In the genomic region with DNA sequence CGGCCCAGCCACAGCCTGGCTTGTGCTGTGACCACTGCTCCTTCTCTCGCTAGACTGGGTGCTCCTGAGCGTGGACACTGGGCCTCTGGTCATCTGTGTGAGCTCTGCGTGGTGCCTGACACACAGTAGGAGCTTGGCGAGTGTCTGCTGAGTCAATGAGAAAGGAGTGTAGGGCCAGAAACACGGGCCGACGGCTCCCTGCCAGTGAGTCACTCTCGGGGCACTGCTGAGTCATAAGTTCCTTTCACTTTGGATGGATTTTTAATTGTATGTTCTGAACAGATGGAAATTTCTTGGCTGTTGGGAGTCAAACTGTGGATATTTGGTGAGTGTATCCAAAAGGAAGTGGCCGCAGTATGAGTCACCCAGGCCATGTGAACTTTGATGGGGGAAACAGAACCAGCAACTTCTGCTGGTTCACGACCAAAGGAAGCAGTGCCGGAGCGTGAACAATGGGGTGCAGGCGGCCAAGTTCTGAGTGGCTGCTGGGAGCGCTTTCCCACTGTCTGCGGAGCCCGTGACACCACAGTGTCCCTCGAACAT, we compare ENCODE assay signal across 8 cellular contexts. TPM values are rescaled to one million over a fixed set of nuclear protein-coding genes. Genes with fewer than 3 reads are reported as not detected.
A peak's percentile ranks its signal among the peaks of the same experiment; 100 is the strongest.
DNase-seq lines count a peak whose midpoint lies in the region; ATAC-seq and TF ChIP-seq lines count a peak whose summit lies in the region.

No MANE protein-coding gene starts in this region.

- DNase-seq in 8988T (peak; percentile 67), HCT116 (ENCODE audit: low read depth, low spot score) (peak; percentile 94), epithelial cell of esophagus (ENCODE audit: low read depth) (peak; percentile 89), stromal cell of bone marrow (ENCODE audit: low read depth) (peak; percentile 99), NCI-H526 (lab: John Stamatoyannopoulos, UW) (no peak)
- DNase-seq in activated CD4-positive, alpha-beta T cell treated with anti-CD3 and anti-CD28 coated beads, Interleukin-2, amount 10 ng/mL, durations not matched to agents 7 days and 5 days, result peak; percentile 17

- no TSS peak for BruUV-seq in HCT116 (replicated peaks; lab: Mats Ljungman, UMichigan)

- no peak for TF ChIP-seq RAD21 in HCT116 (IDR thresholded peaks at IDR 0.05; ENCODE audit: low read depth)

- POLR2A ChIA-PET in HCT116 (lab: Charles Lee), result no interaction called here
- POLR2A ChIA-PET in activated CD4-positive, alpha-beta T cell treated with anti-CD3 and anti-CD28 coated beads, Interleukin-2, amount 10 ng/mL, durations not matched to agents 7 days and 5 days (lab: Charles Lee), result no interaction called here

- TF ChIP-seq CTCF in HCT116 (IDR thresholded peaks at IDR 0.05 in 2 of 3, conservative IDR thresholded peaks at IDR 0.05 in 1 of 3; ENCODE audit: borderline replicate concordance in 1 of 3, insufficient read depth in 1 of 3, low read depth in 2 of 3, low read length in 2 of 3) (no peak), epithelial cell of esophagus (IDR thresholded peaks at IDR 0.05; ENCODE audit: insufficient read depth, low read depth, low read length, missing control alignments) (no peak)

- ATAC-seq in HCT116, result peak; percentile 68
- ATAC-seq in GM18870 (IDR thresholded peaks at IDR 0.05; ENCODE audit: unreplicated experiment), result no peak

- H3K9me3 ChIP-seq in HCT116 (ENCODE audit: control insufficient read depth in 1 of 2, insufficient read depth in 1 of 2, low read depth in 1 of 2, low read length in 2 of 2) (no peaks in the 10 kb centered on the region), mucosa of stomach (ENCODE audit: control insufficient read depth, low read length) (no peaks in the 10 kb centered on the region)

- peak overlapping the region; percentile 83 for H3K4me2 ChIP-seq in HCT116 (ENCODE audit: low read length)

- no peaks in the 10 kb centered on the region for H3K36me3 Mint-ChIP-seq in activated CD4-positive, alpha-beta T cell treated with anti-CD3 and anti-CD28 coated beads, Interleukin-2, amount 10 ng/mL, durations not matched to agents 7 days and 5 days (ENCODE audit: low read depth)

- no peaks in the 10 kb centered on the region for H3K9me2 ChIP-seq in HCT116 (ENCODE audit: insufficient read depth)

- H3K36me3 ChIP-seq in HCT116 (ENCODE audit: control insufficient read depth in 1 of 2, insufficient read depth in 2 of 2, low read length in 2 of 2) (no peaks in the 10 kb centered on the region), mucosa of stomach (ENCODE audit: control insufficient read depth, insufficient read depth, low read length) (no peaks in the 10 kb centered on the region)

- no peak for TF ChIP-seq POLR2A in HCT116 (IDR thresholded peaks at IDR 0.05; ENCODE audit: borderline replicate concordance, extremely low read depth, insufficient read depth, insufficient read length)

- no peaks in the 10 kb centered on the region for H3K9me3 Mint-ChIP-seq in activated CD4-positive, alpha-beta T cell treated with anti-CD3 and anti-CD28 coated beads, Interleukin-2, amount 10 ng/mL, durations not matched to agents 7 days and 5 days

- RAD21 ChIA-PET in HCT116 (lab: Charles Lee; ENCODE audit: low non-redundant PET in 1 of 2, low total read pairs in 2 of 2, uncharacterized antibody in 2 of 2, unreplicated experiment in 2 of 2), result no interaction called here

- H3K4me3 ChIP-seq in HCT116 (replicated peaks in 1 of 2; ENCODE audit: low read depth in 1 of 2, low read length in 2 of 2) (peak overlapping the region; percentile 23 to 45), epithelial cell of esophagus (ENCODE audit: low read length) (no peak overlapping the region), mucosa of stomach (ENCODE audit: low read length) (no peak overlapping the region)

- CTCF ChIA-PET in HCT116 (lab: Charles Lee), result interaction anchor here (0.7 kb wide), 1 partner anchor 74 kb away, joined by 4 read pairs; no protein-coding TSS in a partner anchor
- CTCF ChIA-PET in activated CD4-positive, alpha-beta T cell treated with anti-CD3 and anti-CD28 coated beads, Interleukin-2, amount 10 ng/mL, durations not matched to agents 7 days and 5 days (lab: Charles Lee), result no interaction called here

- H3K4me3 Mint-ChIP-seq in activated CD4-positive, alpha-beta T cell treated with anti-CD3 and anti-CD28 coated beads, Interleukin-2, amount 10 ng/mL, durations not matched to agents 7 days and 5 days, result no peak overlapping the region

- no peaks in the 10 kb centered on the region for H3K27me3 ChIP-seq in HCT116 (ENCODE audit: insufficient read depth, low read length)
- no peaks in the 10 kb centered on the region for H3K27me3 ChIP-seq in mucosa of stomach (ENCODE audit: control insufficient read depth, insufficient read depth, low read length)

- H3K27ac ChIP-seq in HCT116 (ENCODE audit: low read depth, low read length), result peak overlapping the region; percentile 99

- intact Hi-C loops in HCT116 (cut with micrococcal nuclease), result no loop called here

- peaks cover 4% of the 10 kb centered on the region for H3K27me3 Mint-ChIP-seq in activated CD4-positive, alpha-beta T cell treated with anti-CD3 and anti-CD28 coated beads, Interleukin-2, amount 10 ng/mL, durations not matched to agents 7 days and 5 days

- H3K4me1 Mint-ChIP-seq in activated CD4-positive, alpha-beta T cell treated with anti-CD3 and anti-CD28 coated beads, Interleukin-2, amount 10 ng/mL, durations not matched to agents 7 days and 5 days, result peaks cover 6% of the 10 kb centered on the region

- no peak overlapping the region for H3K27ac Mint-ChIP-seq in activated CD4-positive, alpha-beta T cell treated with anti-CD3 and anti-CD28 coated beads, Interleukin-2, amount 10 ng/mL, durations not matched to agents 7 days and 5 days

- peaks cover 44 to 74% of the 10 kb centered on the region in 2 experiments for H3K4me1 ChIP-seq in HCT116 (ENCODE audit: control insufficient read depth in 1 of 2, insufficient read depth in 2 of 2, low read length in 2 of 2)
- peaks cover 20% of the 10 kb centered on the region for H3K4me1 ChIP-seq in mucosa of stomach (ENCODE audit: control insufficient read depth, insufficient read depth, low read length)

- H3K9ac ChIP-seq in HCT116 (ENCODE audit: low read length) (peak overlapping the region; percentile 73), mucosa of stomach (ENCODE audit: low read length) (peak overlapping the region; percentile 36)

- H2AFZ ChIP-seq in HCT116 (ENCODE audit: low read depth, low read length, poor library complexity, severe bottlenecking), result no peak overlapping the region

- no peaks in the 10 kb centered on the region for H3K79me2 ChIP-seq in HCT116 (ENCODE audit: insufficient read depth, low read length)

- no peaks in the 10 kb centered on the region for H4K20me1 ChIP-seq in HCT116 (ENCODE audit: insufficient read depth)

TF ChIP-seq in HCT116, 20 proteins besides CTCF, POLR2A, EP300 and RAD21:
- TF ChIP-seq TCF7L2 (IDR thresholded peaks at IDR 0.05; ENCODE audit: borderline replicate concordance, extremely low read depth, insufficient read depth, insufficient read length), result peak; percentile 75
- TF ChIP-seq EZH2 (IDR thresholded peaks at IDR 0.05), result no peak
- TF ChIP-seq YY1 (IDR thresholded peaks at IDR 0.05; ENCODE audit: extremely low read depth, insufficient replicate concordance, low read depth, low read length), result peak; percentile 18
- TF ChIP-seq CBX3 (IDR thresholded peaks at IDR 0.05; ENCODE audit: low read depth), result no peak
- no peak for TF ChIP-seq ZNF274 (IDR thresholded peaks at IDR 0.05; ENCODE audit: low read depth, low read length)
- TF ChIP-seq, protein P1, sequence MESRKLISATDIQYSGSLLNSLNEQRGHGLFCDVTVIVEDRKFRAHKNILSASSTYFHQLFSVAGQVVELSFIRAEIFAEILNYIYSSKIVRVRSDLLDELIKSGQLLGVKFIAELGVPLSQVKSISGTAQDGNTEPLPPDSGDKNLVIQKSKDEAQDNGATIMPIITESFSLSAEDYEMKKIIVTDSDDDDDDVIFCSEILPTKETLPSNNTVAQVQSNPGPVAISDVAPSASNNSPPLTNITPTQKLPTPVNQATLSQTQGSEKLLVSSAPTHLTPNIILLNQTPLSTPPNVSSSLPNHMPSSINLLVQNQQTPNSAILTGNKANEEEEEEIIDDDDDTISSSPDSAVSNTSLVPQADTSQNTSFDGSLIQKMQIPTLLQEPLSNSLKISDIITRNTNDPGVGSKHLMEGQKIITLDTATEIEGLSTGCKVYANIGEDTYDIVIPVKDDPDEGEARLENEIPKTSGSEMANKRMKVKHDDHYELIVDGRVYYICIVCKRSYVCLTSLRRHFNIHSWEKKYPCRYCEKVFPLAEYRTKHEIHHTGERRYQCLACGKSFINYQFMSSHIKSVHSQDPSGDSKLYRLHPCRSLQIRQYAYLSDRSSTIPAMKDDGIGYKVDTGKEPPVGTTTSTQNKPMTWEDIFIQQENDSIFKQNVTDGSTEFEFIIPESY (IDR thresholded peaks at IDR 0.05; ENCODE audit: extremely low read depth, insufficient replicate concordance, low read length), result peak; percentile 17
- TF ChIP-seq POLR2AphosphoS5 (IDR thresholded peaks at IDR 0.05; ENCODE audit: low read depth, low read length), result peak; percentile 60
- no peak for TF ChIP-seq FOSL1 (IDR thresholded peaks at IDR 0.05; ENCODE audit: low read depth)
TF ChIP-seq in HCT116: peak in this region for 4.

RNA-seq across cellular contexts. Expression of a gene that starts 41.0 kb away (rescaled TPM):
- total RNA-seq in HCT116 (2021; ENCODE audit: unreplicated experiment), result 59.5 TPM
- 57.0 and 60.3 TPM in 2 replicates for polyA plus RNA-seq in HCT116 (2012)
- total RNA-seq in activated CD4-positive, alpha-beta T cell treated with anti-CD3 and anti-CD28 coated beads, Interleukin-2, amount 10 ng/mL, durations not matched to agents 7 days and 5 days, result 1 to 10 TPM; 2.8 to 3.1 TPM

Comparison
In these comparisons a context has a peak if more than half of its experiments do, and no peak if none do; other contexts are left out.
1. DNase-seq: peak in 8988T (single experiment), HCT116 (single experiment), activated CD4-positive, alpha-beta T cell treated with anti-CD3 and anti-CD28 coated beads, Interleukin-2, amount 10 ng/mL, durations not matched to agents 7 days and 5 days (single experiment), epithelial cell of esophagus (single experiment) and stromal cell of bone marrow (single experiment); none in NCI-H526 (0 of 2).
2. H3K4me3 ChIP-seq: peak in HCT116 (2 of 2); none in epithelial cell of esophagus (single experiment) and mucosa of stomach (single experiment).
3. RNA of a gene that starts 41.0 kb away (total RNA-seq): 59.5 TPM in HCT116 (single experiment); 2.8 to 3.1 TPM in activated CD4-positive, alpha-beta T cell treated with anti-CD3 and anti-CD28 coated beads, Interleukin-2, amount 10 ng/mL, durations not matched to agents 7 days and 5 days; every median in the first group is over 10 times any median in the second.